In genomic region chr16:30149250-30149885, GRCh38 we compare ENCODE assay signal across 18 cellular contexts.
"Had no signal": no experiment of that assay in that cellular context is flagged by ENCODE, and none has a peak within 500 bp of the region (broad histone marks: within the 10 kb centered on the region; RNA-seq: fewer than 3 reads in every experiment).

No MANE protein-coding gene starts in this region.

- H3K27me3 ChIP-seq: ascending aorta, left lung, tibial nerve had no signal

- DNase-seq: activated CD4-positive, CD25-positive, alpha-beta regulatory T cell treated with anti-CD3 and anti-CD28 coated beads, Interleukin-2, amount 50 U/mL, for 72 hours; activated CD8-positive, alpha-beta memory T cell treated with anti-CD3 and anti-CD28 coated beads for 24 hours; activated CD8-positive, alpha-beta memory T cell treated with anti-CD3 and anti-CD28 coated beads, Interleukin-2, amount 50 U/mL, for 48 hours; activated effector memory CD4-positive, alpha-beta T cell treated with Interleukin-2 at 50 U/mL for 16 hours; activated naive CD4-positive, alpha-beta T cell treated with anti-CD3 and anti-CD28 coated beads, Interleukin-2, amount 10 ng/mL, durations not matched to agents 7 days and 5 days; activated T-cell treated with anti-CD3 and anti-CD28 coated beads, Interleukin-2, amount 50 U/mL, for 48 hours; cerebellar nuclear complex; cortex of kidney; effector CD4-positive, alpha-beta T cell; head of caudate nucleus; kidney; left lung; mammary epithelial cell; stimulated activated CD4-positive, alpha-beta T cell treated with anti-CD3 and anti-CD28 coated beads, Interleukin-2, amount 100 ng/mL, for 24 hours; stimulated activated naive CD4-positive, alpha-beta T cell treated with Interleukin-2 at 50 U/mL for 16 hours; substantia nigra had no signal

- H3K27ac ChIP-seq: ascending aorta, tibial nerve had no signal

- ATAC-seq: left lung had no signal

- H3K4me3 ChIP-seq: ascending aorta, left lung, tibial nerve had no signal
